In genomic region chr22:20015971-20016733, GRCh38 we compare ENCODE assay signal across 8 cellular contexts. TPM values are rescaled to one million over a fixed set of nuclear protein-coding genes. Genes with fewer than 3 reads are reported as not detected.
DNase-seq lines count a peak whose midpoint lies in the region; ATAC-seq and TF ChIP-seq lines count a peak whose summit lies in the region.

No MANE protein-coding gene starts in this region.

- peak overlapping the region; percentile 82 for H2AFZ ChIP-seq in smooth muscle cell (ENCODE audit: low read depth)

- no peak overlapping the region for H3K9ac ChIP-seq in iPS-15b (ENCODE audit: low read depth, low read length)
- no peak overlapping the region for H3K9ac ChIP-seq in smooth muscle cell (ENCODE audit: low read depth)

- no peaks in the 10 kb centered on the region for H3K79me2 ChIP-seq in smooth muscle cell (ENCODE audit: low read depth)

- H3K27ac ChIP-seq in CD8-positive, alpha-beta memory T cell (ENCODE audit: low read depth, low read length), result peak overlapping the region; percentile 63
- H3K27ac ChIP-seq in smooth muscle cell (ENCODE audit: low read depth), result no peak overlapping the region

- no peaks in the 10 kb centered on the region for H4K20me1 ChIP-seq in smooth muscle cell (ENCODE audit: low read depth)

- no peak for TF ChIP-seq EP300 in Ishikawa (IDR thresholded peaks at IDR 0.05; ENCODE audit: borderline replicate concordance)

- peaks cover 27% of the 10 kb centered on the region for H3K4me1 ChIP-seq in CD8-positive, alpha-beta memory T cell (ENCODE audit: insufficient read depth, low read length)
- H3K4me1 ChIP-seq in iPS-15b (ENCODE audit: control insufficient read depth, insufficient read depth, low read length) (peaks cover 5% of the 10 kb centered on the region), smooth muscle cell (ENCODE audit: low read depth) (peaks cover 5% of the 10 kb centered on the region)

- peak overlapping the region; percentile 69 for H3K4me3 ChIP-seq in CD8-positive, alpha-beta memory T cell (ENCODE audit: low read length)
- H3K4me3 ChIP-seq in iPS-15b (ENCODE audit: low read depth, low read length) (peak overlapping the region; percentile 58), smooth muscle cell (peak overlapping the region; percentile 69)

- H3K27me3 ChIP-seq in CD8-positive, alpha-beta memory T cell (ENCODE audit: insufficient read depth, low read length, poor library complexity, severe bottlenecking), result no peaks in the 10 kb centered on the region
- H3K27me3 ChIP-seq in iPS-15b (ENCODE audit: control insufficient read depth, insufficient read depth, low read length) (peaks cover 48% of the 10 kb centered on the region), smooth muscle cell (ENCODE audit: low read depth) (peaks cover 41% of the 10 kb centered on the region)

- H3K9me3 Mint-ChIP-seq in CD8-positive, alpha-beta memory T cell, result no peaks in the 10 kb centered on the region
- no peaks in the 10 kb centered on the region for H3K9me3 Mint-ChIP-seq in activated T-helper 1 cell treated with anti-CD3 and anti-CD28 coated beads, Interleukin-12 subunit alpha, Interleukin-12 subunit beta, Interleukin-2, Interleukin-4 antibody, amounts not matched to agents 30 ng/mL and 10 ng/mL and 1 ng/mL, durations not matched to agents 14 hours and 24 hours and 36 hours

- no peak for TF ChIP-seq CTCF in smooth muscle cell (IDR thresholded peaks at IDR 0.05; ENCODE audit: borderline replicate concordance, insufficient read depth, poor library complexity, severe bottlenecking)

- no peaks in the 10 kb centered on the region for H3K36me3 ChIP-seq in CD8-positive, alpha-beta memory T cell (ENCODE audit: insufficient read depth, low read length)
- peaks cover 3% of the 10 kb centered on the region for H3K36me3 ChIP-seq in iPS-15b (ENCODE audit: control insufficient read depth, insufficient read depth, low read length)
- H3K36me3 ChIP-seq in smooth muscle cell (ENCODE audit: low read depth), result no peaks in the 10 kb centered on the region

- no peak overlapping the region for H3K27ac Mint-ChIP-seq in CD8-positive, alpha-beta memory T cell
- H3K27ac Mint-ChIP-seq in activated T-helper 1 cell treated with anti-CD3 and anti-CD28 coated beads, Interleukin-12 subunit alpha, Interleukin-12 subunit beta, Interleukin-2, Interleukin-4 antibody, amounts not matched to agents 30 ng/mL and 10 ng/mL and 1 ng/mL, durations not matched to agents 14 hours and 24 hours and 36 hours, result no peak overlapping the region

- no peak for ATAC-seq in GM21447 (IDR thresholded peaks at IDR 0.05; ENCODE audit: unreplicated experiment)
- ATAC-seq in HG03432 (IDR thresholded peaks at IDR 0.05; ENCODE audit: unreplicated experiment), result no peak

- no peak for TF ChIP-seq RAD21 in Ishikawa (IDR thresholded peaks at IDR 0.05; ENCODE audit: low read depth)

- peak overlapping the region; percentile 99 for H3K4me2 ChIP-seq in smooth muscle cell

- no peaks in the 10 kb centered on the region for H3K9me3 ChIP-seq in CD8-positive, alpha-beta memory T cell (ENCODE audit: low read length)
- H3K9me3 ChIP-seq in iPS-15b (ENCODE audit: control insufficient read depth, insufficient read depth, low read length) (no peaks in the 10 kb centered on the region), smooth muscle cell (replicated peaks; ENCODE audit: low read depth) (no peaks in the 10 kb centered on the region)

- peaks cover 0 to 3% (median 0%) of the 10 kb centered on the region in 3 donors for H3K36me3 Mint-ChIP-seq in CD8-positive, alpha-beta memory T cell
- no peaks in the 10 kb centered on the region for H3K36me3 Mint-ChIP-seq in activated T-helper 1 cell treated with anti-CD3 and anti-CD28 coated beads, Interleukin-12 subunit alpha, Interleukin-12 subunit beta, Interleukin-2, Interleukin-4 antibody, amounts not matched to agents 30 ng/mL and 10 ng/mL and 1 ng/mL, durations not matched to agents 14 hours and 24 hours and 36 hours (ENCODE audit: low read depth)

- H3F3A ChIP-seq in smooth muscle cell (ENCODE audit: low read depth), result no peaks in the 10 kb centered on the region

- H3K4me1 Mint-ChIP-seq in CD8-positive, alpha-beta memory T cell, result peaks cover 14 to 23% (median 16%) of the 10 kb centered on the region in 3 donors
- H3K4me1 Mint-ChIP-seq in activated T-helper 1 cell treated with anti-CD3 and anti-CD28 coated beads, Interleukin-12 subunit alpha, Interleukin-12 subunit beta, Interleukin-2, Interleukin-4 antibody, amounts not matched to agents 30 ng/mL and 10 ng/mL and 1 ng/mL, durations not matched to agents 14 hours and 24 hours and 36 hours (ENCODE audit: low read depth), result peaks cover 8% of the 10 kb centered on the region

- peak overlapping the region in 4 of 7 donors; percentile 40 to 96 (median 90) for H3K4me3 Mint-ChIP-seq in CD8-positive, alpha-beta memory T cell
- H3K4me3 Mint-ChIP-seq in activated T-helper 1 cell treated with anti-CD3 and anti-CD28 coated beads, Interleukin-12 subunit alpha, Interleukin-12 subunit beta, Interleukin-2, Interleukin-4 antibody, amounts not matched to agents 30 ng/mL and 10 ng/mL and 1 ng/mL, durations not matched to agents 14 hours and 24 hours and 36 hours, result no peak overlapping the region

- intact Hi-C loops in activated T-helper 1 cell treated with anti-CD3 and anti-CD28 coated beads, Interleukin-12 subunit alpha, Interleukin-12 subunit beta, Interleukin-2, Interleukin-4 antibody, amounts not matched to agents 30 ng/mL and 10 ng/mL and 1 ng/mL, durations not matched to agents 14 hours and 24 hours and 36 hours (cut with micrococcal nuclease), result loop anchor here (1.0 kb wide), 3 partner anchors 29 to 101 kb away; partner anchors contain the start of genes DGCR8 and TRMT2A

- DNase-seq in CD8-positive, alpha-beta memory T cell, result peak in 3 of 5 donors; percentile 20 to 50 (median 28)
- DNase-seq in activated T-helper 1 cell treated with anti-CD3 and anti-CD28 coated beads, Interleukin-12 subunit alpha, Interleukin-12 subunit beta, Interleukin-2, Interleukin-4 antibody, amounts not matched to agents 30 ng/mL and 10 ng/mL and 1 ng/mL, durations not matched to agents 14 hours and 24 hours and 36 hours (ENCODE audit: low spot score), result peak; percentile 9
- DNase-seq in smooth muscle cell (lab: John Stamatoyannopoulos, UW; ENCODE audit: unreplicated experiment) (no peak), NCI-H1436 (lab: John Stamatoyannopoulos, UW) (no peak)

- CTCF ChIA-PET in CD8-positive, alpha-beta memory T cell (lab: Charles Lee), result interaction anchor here (0.6 to 1.1 kb wide), 2 partner anchors 46 to 286 kb away, joined by 3 to 4 read pairs; no protein-coding TSS in a partner anchor

- POLR2A ChIA-PET in CD8-positive, alpha-beta memory T cell (lab: Charles Lee), result no interaction called here

- WGBS in smooth muscle cell (ENCODE audit: low lambda C conversion rate), result 2% methylated on average over 38 of the region's 101 CpGs

- no peaks in the 10 kb centered on the region for H3K27me3 Mint-ChIP-seq in CD8-positive, alpha-beta memory T cell
- peaks cover 32% of the 10 kb centered on the region for H3K27me3 Mint-ChIP-seq in activated T-helper 1 cell treated with anti-CD3 and anti-CD28 coated beads, Interleukin-12 subunit alpha, Interleukin-12 subunit beta, Interleukin-2, Interleukin-4 antibody, amounts not matched to agents 30 ng/mL and 10 ng/mL and 1 ng/mL, durations not matched to agents 14 hours and 24 hours and 36 hours (ENCODE audit: insufficient read depth)

TF ChIP-seq in Ishikawa, 13 proteins besides CTCF, POLR2A, EP300 and RAD21:
- TF ChIP-seq ZBTB7A (IDR thresholded peaks at IDR 0.05; ENCODE audit: low read depth) (peak; percentile 76; the same call in 1 of the 2 replicates), EGR1 (IDR thresholded peaks at IDR 0.05) (peak; percentile 76), NFIC (IDR thresholded peaks at IDR 0.05) (no peak)

RNA-seq across cellular contexts. Expression of gene ARVCF, which starts 0.5 kb away (rescaled TPM):
- 1 to 10 TPM; 1.4 to 1.8 TPM for total RNA-seq in CD8-positive, alpha-beta memory T cell
- polyA plus RNA-seq in CD8-positive, alpha-beta memory T cell, result 0.92 TPM
- 2.4 and 3.1 TPM in 2 replicates for total RNA-seq in activated T-helper 1 cell treated with anti-CD3 and anti-CD28 coated beads, Interleukin-12 subunit alpha, Interleukin-12 subunit beta, Interleukin-2, Interleukin-4 antibody, amounts not matched to agents 30 ng/mL and 10 ng/mL and 1 ng/mL, durations not matched to agents 14 hours and 24 hours and 36 hours
- total RNA-seq in smooth muscle cell, result 7.1 and 10.6 TPM in 2 replicates
- polyA plus RNA-seq in smooth muscle cell, result 5.4 and 11.1 TPM in 2 replicates

RNA-seq across cellular contexts. Expression of gene TANGO2, which starts 4.8 kb away (rescaled TPM):
- 10 to 100 TPM; 27.3 to 28.0 TPM for total RNA-seq in CD8-positive, alpha-beta memory T cell
- 48.6 TPM for polyA plus RNA-seq in CD8-positive, alpha-beta memory T cell
- total RNA-seq in activated T-helper 1 cell treated with anti-CD3 and anti-CD28 coated beads, Interleukin-12 subunit alpha, Interleukin-12 subunit beta, Interleukin-2, Interleukin-4 antibody, amounts not matched to agents 30 ng/mL and 10 ng/mL and 1 ng/mL, durations not matched to agents 14 hours and 24 hours and 36 hours, result 29.2 and 30.0 TPM in 2 replicates
- total RNA-seq in smooth muscle cell, result 10.8 and 13.1 TPM in 2 replicates
- polyA plus RNA-seq in smooth muscle cell, result 14.7 and 20.4 TPM in 2 replicates

Comparison
In these comparisons a context has a peak if more than half of its experiments do, and no peak if none do; other contexts are left out.
1. DNase-seq: peak in CD8-positive, alpha-beta memory T cell (3 of 5) and activated T-helper 1 cell treated with anti-CD3 and anti-CD28 coated beads, Interleukin-12 subunit alpha, Interleukin-12 subunit beta, Interleukin-2, Interleukin-4 antibody, amounts not matched to agents 30 ng/mL and 10 ng/mL and 1 ng/mL, durations not matched to agents 14 hours and 24 hours and 36 hours (single experiment); none in smooth muscle cell (single experiment) and NCI-H1436 (single experiment).
2. Peak in every context shown above with its lines, with median percentiles within 50 percentile points of each other: H3K4me3 ChIP-seq.